In genomic region chr1:218698181-218698580, GRCh38 we compare ENCODE assay signal across 10 cellular contexts.
"Had no signal": no experiment of that assay in that cellular context is flagged by ENCODE, and none has a peak within 500 bp of the region (broad histone marks: within the 10 kb centered on the region; RNA-seq: fewer than 3 reads in every experiment).

No MANE protein-coding gene starts in this region.

- H3K36me3 ChIP-seq: HAP-1 had no signal

- H3K9me3 ChIP-seq: HAP-1 had no signal

- H3K9ac ChIP-seq: GM23248 had no signal

- H3K4me1 ChIP-seq: HAP-1 had no signal

- DNase-seq: GM23248, GOT3, H7, HFFc6, KG1 had no signal

- H2AFZ ChIP-seq: GM23248 had no signal

- H3K27ac Mint-ChIP-seq: HFFc6 had no signal

- H3K4me3 Mint-ChIP-seq: HFFc6 had no signal

- ATAC-seq: HCT116, HepG2, K562 had no signal

- H3K4me3 ChIP-seq: GM23248, HAP-1, K562 had no signal

- H3K27ac ChIP-seq: GM23248, HL-60 had no signal

- H3K9me3 Mint-ChIP-seq: HFFc6 had no signal
